34 cellular contexts compared by ENCODE assay signal in genomic region chr12:131728720-131729119, GRCh38.
"Had no signal": no experiment of that assay in that cellular context is flagged by ENCODE, and none has a peak within 500 bp of the region (broad histone marks: within the 10 kb centered on the region; RNA-seq: fewer than 3 reads in every experiment).

No MANE protein-coding gene starts in this region.

- H3K4me1 ChIP-seq: Peyer's patch, SJSA1 had no signal

- H3K27me3 Mint-ChIP-seq: activated CD4-positive, alpha-beta T cell treated with anti-CD3 and anti-CD28 coated beads for 36 hours; activated CD4-positive, alpha-beta T cell treated with anti-CD3 and anti-CD28 coated beads, Interleukin-2, amount 10 ng/mL, durations not matched to agents 7 days and 5 days; activated naive CD4-positive, alpha-beta T cell treated with anti-CD3 and anti-CD28 coated beads, Interleukin-2, amount 10 ng/mL, durations not matched to agents 7 days and 5 days; activated naive CD8-positive, alpha-beta T cell; activated naive CD8-positive, alpha-beta T cell treated with anti-CD3 and anti-CD28 coated beads, Interleukin-2, amount 50 U/mL, for 24 hours; activated T-cell treated with anti-CD3 and anti-CD28 coated beads, Interleukin-2, amount 50 U/mL, for 24 hours; brain had no signal

- H3K4me3 ChIP-seq: MG63, Peyer's patch, SJSA1 had no signal

- DNase-seq: activated CD4-positive, alpha-beta T cell treated with anti-CD3 and anti-CD28 coated beads for 36 hours; activated CD4-positive, alpha-beta T cell treated with anti-CD3 and anti-CD28 coated beads, Interleukin-2, amount 10 ng/mL, durations not matched to agents 7 days and 5 days; activated CD4-positive, alpha-beta T cell treated with anti-CD3 and anti-CD28 coated beads, Interleukin-2, amount 50 U/mL, for 48 hours; activated CD8-positive, alpha-beta T cell treated with anti-CD3 and anti-CD28 coated beads, Interleukin-2, amount 10 ng/mL, durations not matched to agents 7 days and 5 days; activated effector memory CD4-positive, alpha-beta T cell treated with Interleukin-2 at 50 U/mL for 16 hours; activated naive CD4-positive, alpha-beta T cell treated with anti-CD3 and anti-CD28 coated beads, Interleukin-2, amount 10 ng/mL, durations not matched to agents 7 days and 5 days; activated naive CD8-positive, alpha-beta T cell treated with anti-CD3 and anti-CD28 coated beads, Interleukin-2, amount 50 U/mL, for 24 hours; activated T-cell treated with anti-CD3 and anti-CD28 coated beads, Interleukin-2, amount 50 U/mL, for 24 hours; anterior cingulate cortex; caudate nucleus; cerebellar nuclear complex; Karpas-422; MG63; NCI-H1048; NCI-H1105 treated with DMSO at 0.1 percent for 48 hours; NCI-H1436; NCI-H1694 treated with DMSO at 0.1 percent for 48 hours; NCI-H2029; NCI-H510A; NCI-H526; NCI-H748 treated with DMSO at 0.1 percent for 48 hours; NK-92 treated with Interleukin-12 subunit alpha and Interleukin-12 subunit beta, amount 100 ng/mL, for 24 hours; PC-3; Peyer's patch; RPMI8226; SHP77 treated with DMSO at 0.1 percent for 48 hours; SK-N-SH had no signal

- H3K4me2 ChIP-seq: SK-N-SH had no signal

- H3K4me1 Mint-ChIP-seq: activated CD4-positive, alpha-beta T cell treated with anti-CD3 and anti-CD28 coated beads for 36 hours; activated naive CD8-positive, alpha-beta T cell treated with anti-CD3 and anti-CD28 coated beads, Interleukin-2, amount 50 U/mL, for 24 hours had no signal

- H3K4me3 Mint-ChIP-seq: activated CD4-positive, alpha-beta T cell treated with anti-CD3 and anti-CD28 coated beads for 36 hours; activated CD4-positive, alpha-beta T cell treated with anti-CD3 and anti-CD28 coated beads, Interleukin-2, amount 10 ng/mL, durations not matched to agents 7 days and 5 days; activated CD8-positive, alpha-beta T cell treated with anti-CD3 and anti-CD28 coated beads, Interleukin-2, amount 10 ng/mL, durations not matched to agents 7 days and 5 days; activated naive CD4-positive, alpha-beta T cell treated with anti-CD3 and anti-CD28 coated beads, Interleukin-2, amount 10 ng/mL, durations not matched to agents 7 days and 5 days; activated naive CD8-positive, alpha-beta T cell; activated naive CD8-positive, alpha-beta T cell treated with anti-CD3 and anti-CD28 coated beads, Interleukin-2, amount 50 U/mL, for 24 hours; activated T-cell treated with anti-CD3 and anti-CD28 coated beads, Interleukin-2, amount 50 U/mL, for 24 hours; brain; T-helper 1 cell treated with Interleukin-12 subunit alpha and Interleukin-12 subunit beta and Interleukin-4 antibody, amounts not matched to agents 30 μg/mL and 1 μg/mL, for 36 hours; T-helper 2 cell treated with Interferon-gamma antibody and Interleukin-4, amounts not matched to agents 5 μg/mL and 100 μg/mL, for 36 hours had no signal

- H3K9me3 ChIP-seq: MG63, Peyer's patch, SJSA1, SK-N-SH had no signal

- H3K36me3 Mint-ChIP-seq: activated naive CD8-positive, alpha-beta T cell had no signal

- H3K27ac ChIP-seq: Peyer's patch, SJSA1 had no signal

- H3K27me3 ChIP-seq: MG63, Peyer's patch, SJSA1 had no signal

- FAIRE-seq: TTC549 had no signal

- ATAC-seq: activated CD4-positive, alpha-beta T cell treated with anti-CD3 and anti-CD28 coated beads for 36 hours; activated CD4-positive, CD25-positive, alpha-beta regulatory T cell treated with anti-CD3 and anti-CD28 coated beads, Interleukin-2, amount 50 U/mL, for 24 hours; activated CD8-positive, alpha-beta T cell treated with anti-CD3 and anti-CD28 coated beads, Interleukin-2, amount 10 ng/mL, durations not matched to agents 7 days and 5 days; activated naive CD8-positive, alpha-beta T cell treated with anti-CD3 and anti-CD28 coated beads, Interleukin-2, amount 50 U/mL, for 24 hours; PC-3 had no signal

- H3K9me3 Mint-ChIP-seq: activated CD4-positive, alpha-beta T cell treated with anti-CD3 and anti-CD28 coated beads, Interleukin-2, amount 10 ng/mL, durations not matched to agents 7 days and 5 days; activated naive CD4-positive, alpha-beta T cell treated with anti-CD3 and anti-CD28 coated beads, Interleukin-2, amount 10 ng/mL, durations not matched to agents 7 days and 5 days; activated naive CD8-positive, alpha-beta T cell treated with anti-CD3 and anti-CD28 coated beads, Interleukin-2, amount 50 U/mL, for 24 hours; activated T-cell treated with anti-CD3 and anti-CD28 coated beads, Interleukin-2, amount 50 U/mL, for 24 hours; brain; T-helper 1 cell treated with Interleukin-12 subunit alpha and Interleukin-12 subunit beta and Interleukin-4 antibody, amounts not matched to agents 30 μg/mL and 1 μg/mL, for 36 hours; T-helper 2 cell treated with Interferon-gamma antibody and Interleukin-4, amounts not matched to agents 5 μg/mL and 100 μg/mL, for 36 hours had no signal

- H3K9ac ChIP-seq: SK-N-SH had no signal
